ENCODE assay signal across 9 cellular contexts in the genomic region with DNA sequence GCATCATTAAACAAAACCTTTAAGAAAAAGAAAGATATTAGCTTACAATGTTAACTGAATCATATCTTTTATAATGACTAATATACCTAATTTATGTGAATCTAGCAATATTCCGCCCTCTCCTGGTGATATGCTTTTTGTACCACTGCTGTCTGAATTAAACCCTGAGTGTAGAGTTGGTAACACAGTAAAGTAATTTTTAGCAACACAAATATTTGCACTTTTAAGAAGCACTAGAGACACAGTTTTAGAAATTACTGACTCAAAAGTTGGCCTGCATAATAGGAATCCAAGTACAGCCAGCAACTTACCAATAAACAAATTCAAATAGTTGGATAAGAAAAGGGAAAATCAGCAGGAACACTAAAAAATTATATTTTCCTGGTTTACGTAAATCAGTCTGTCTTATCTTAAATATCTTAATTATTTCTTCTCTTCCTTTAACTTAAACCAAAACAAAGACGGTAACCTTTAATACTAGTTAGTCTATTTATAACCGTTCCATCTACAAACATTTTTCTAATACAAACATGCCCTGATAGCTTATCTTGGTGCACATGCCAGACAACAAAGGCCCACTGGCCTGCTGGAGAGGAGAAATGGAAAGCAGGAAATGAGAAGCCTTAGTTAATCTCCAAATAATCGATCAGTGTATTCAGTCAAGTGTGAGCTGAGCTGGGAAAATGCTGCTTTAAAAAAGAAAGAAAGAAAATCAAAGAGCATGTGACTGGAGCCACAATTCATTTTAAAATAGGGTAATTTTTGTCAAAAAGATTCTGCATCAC.
A peak's percentile ranks its signal among the peaks of the same experiment; 100 is the strongest.
DNase-seq lines count a peak whose midpoint lies in the region; ATAC-seq, FAIRE-seq and TF ChIP-seq lines count a peak whose summit lies in the region.
"Had no signal": no experiment of that assay in that cellular context is flagged by ENCODE, and none has a peak within 500 bp of the region (broad histone marks: within the 10 kb centered on the region; RNA-seq: fewer than 3 reads in every experiment).

No MANE protein-coding gene starts in this region.

- H4K91ac ChIP-seq in mesenchymal stem cell (ENCODE audit: low read length): no peak overlapping the region

- no peak overlapping the region for H2BK5ac ChIP-seq in mesenchymal stem cell (ENCODE audit: low read depth, low read length, poor library complexity, severe bottlenecking)

- peaks cover 18% of the 10 kb centered on the region for H4K20me1 ChIP-seq in Karpas-422 (ENCODE audit: insufficient read depth, low read depth, low read length)

- no peak overlapping the region for H4K8ac ChIP-seq in mesenchymal stem cell (ENCODE audit: low read length)

- H3K18ac ChIP-seq in mesenchymal stem cell (ENCODE audit: low read depth in 1 of 2, low read length in 2 of 2): no peak overlapping the region

- H2AFZ ChIP-seq in Karpas-422 (ENCODE audit: low read length) (no peak overlapping the region), mesenchymal stem cell (ENCODE audit: low read depth, low read length) (no peak overlapping the region)

- no peak overlapping the region for H2BK120ac ChIP-seq in mesenchymal stem cell (ENCODE audit: low read depth, low read length)

- H3K4me2 ChIP-seq in Karpas-422 (ENCODE audit: low read depth, low read length, poor library complexity, severe bottlenecking) (no peak overlapping the region), mesenchymal stem cell (ENCODE audit: low read length, poor library complexity, severe bottlenecking) (no peak overlapping the region)
- H3K4me2 ChIP-seq: KMS-11 had no signal

- no peak overlapping the region for H2BK12ac ChIP-seq in mesenchymal stem cell (ENCODE audit: low read length in 2 of 2)

- no peak overlapping the region for H3K4ac ChIP-seq in mesenchymal stem cell (ENCODE audit: low read depth in 1 of 2, low read length in 2 of 2)

- DNase-seq in AG04449 (ENCODE audit: low read depth, low spot score): no peak
- peak; percentile 65 for DNase-seq in Karpas-422
- peak; percentile 71 for DNase-seq in bronchial epithelial cell (ENCODE audit: low read depth)
- peak; percentile 60 for DNase-seq in mesenchymal stem cell
- DNase-seq in stimulated activated CD4-positive, alpha-beta T cell treated with anti-CD3 and anti-CD28 coated beads, Interleukin-4, amount 100 ng/mL, for 4 hours: no peak
- no peak for DNase-seq in SHP77 treated with DMSO at 0.1 percent for 48 hours (lab: John Stamatoyannopoulos, UW)

- no peak overlapping the region for H2BK15ac ChIP-seq in mesenchymal stem cell (ENCODE audit: low read depth, poor library complexity, severe bottlenecking)

- H3K79me2 ChIP-seq in Karpas-422 (ENCODE audit: low read length): no peaks in the 10 kb centered on the region

- H3K23ac ChIP-seq in mesenchymal stem cell (ENCODE audit: low read length in 2 of 2): no peak overlapping the region

- peaks cover 13% of the 10 kb centered on the region for H3K79me1 ChIP-seq in mesenchymal stem cell (replicated peaks; ENCODE audit: low read length, poor library complexity, severe bottlenecking)

- no peak overlapping the region for H3K14ac ChIP-seq in mesenchymal stem cell (ENCODE audit: low read length in 2 of 2)

- no peaks in the 10 kb centered on the region for H3K27me3 ChIP-seq in Karpas-422 (ENCODE audit: low read length)
- no peaks in the 10 kb centered on the region for H3K27me3 ChIP-seq in bronchial epithelial cell (ENCODE audit: control insufficient read depth, insufficient read depth, low read length)
- no peaks in the 10 kb centered on the region for H3K27me3 ChIP-seq in mesenchymal stem cell (ENCODE audit: control insufficient read depth in 1 of 2, insufficient read depth in 1 of 2, low read length in 2 of 2)

- H3K4me1 ChIP-seq in Karpas-422 (ENCODE audit: low read length): no peaks in the 10 kb centered on the region
- no peaks in the 10 kb centered on the region for H3K4me1 ChIP-seq in mesenchymal stem cell (ENCODE audit: control insufficient read depth, insufficient read depth, low read depth, low read length)

- H2AK5ac ChIP-seq in mesenchymal stem cell (ENCODE audit: low read length, severe bottlenecking): no peak overlapping the region

- H3K27ac ChIP-seq in Karpas-422 (ENCODE audit: low read length): no peak overlapping the region
- no peak overlapping the region for H3K27ac ChIP-seq in mesenchymal stem cell (ENCODE audit: low read length, poor library complexity, severe bottlenecking)
- H3K27ac ChIP-seq: KMS-11 had no signal

- POLR2A ChIA-PET in AG04449 (lab: Yijun Ruan, JAX): no interaction called here

- TF ChIP-seq CTCF in AG04449 (IDR thresholded peaks at IDR 0.05; ENCODE audit: insufficient read depth, low read length, missing control alignments) (peak; percentile 9), bronchial epithelial cell (IDR thresholded peaks at IDR 0.05; ENCODE audit: insufficient read depth, low read length, severe bottlenecking) (peak; percentile 18)

- WGBS in mesenchymal stem cell: 10% methylated on average over 3 of the region's 5 CpGs

- no peaks in the 10 kb centered on the region for H3K9me3 ChIP-seq in Karpas-422 (ENCODE audit: low read length)
- H3K9me3 ChIP-seq in mesenchymal stem cell (ENCODE audit: control insufficient read depth, low read length): no peaks in the 10 kb centered on the region

- ATAC-seq in HG03354 (IDR thresholded peaks at IDR 0.05; ENCODE audit: poor library complexity, severe bottlenecking, unreplicated experiment): no peak
- ATAC-seq in HG02678 (IDR thresholded peaks at IDR 0.05; ENCODE audit: unreplicated experiment): no peak

- H3K4me3 ChIP-seq in AG04449 (ENCODE audit: low read depth, low read length) (no peak overlapping the region), Karpas-422 (ENCODE audit: low read length) (no peak overlapping the region), bronchial epithelial cell (ENCODE audit: low read depth, low read length) (no peak overlapping the region), mesenchymal stem cell (ENCODE audit: insufficient read depth in 1 of 2, low read depth in 1 of 2, low read length in 2 of 2) (peak overlapping the region in 1 of 2 experiments; percentile 25)

- H3K36me3 ChIP-seq in Karpas-422 (ENCODE audit: insufficient read depth, low read length) (no peaks in the 10 kb centered on the region), bronchial epithelial cell (ENCODE audit: control insufficient read depth, insufficient read depth, low read length) (no peaks in the 10 kb centered on the region), mesenchymal stem cell (ENCODE audit: control insufficient read depth in 1 of 2, insufficient read depth in 2 of 2, low read depth in 1 of 2, low read length in 2 of 2) (no peaks in the 10 kb centered on the region)

- CTCF ChIA-PET in AG04449 (lab: Yijun Ruan, JAX): interaction anchor here (0.6 to 3.8 kb wide), 28 partner anchors 8 to 277 kb away, joined by 3 to 60 read pairs (median 3); no protein-coding TSS in a partner anchor

- no peak overlapping the region for H3K9ac ChIP-seq in Karpas-422 (ENCODE audit: low read length)
- H3K9ac ChIP-seq in mesenchymal stem cell (ENCODE audit: low read length): peak overlapping the region; percentile 84
- H3K9ac ChIP-seq: KMS-11 had no signal

- no peak for FAIRE-seq in bronchial epithelial cell (lab: Jason Lieb, UNC)

- H3K9me2 ChIP-seq in Karpas-422 (replicated peaks; ENCODE audit: insufficient read depth, low read length): no peaks in the 10 kb centered on the region

Comparison
In these comparisons a context has a peak if more than half of its experiments do, and no peak if none do; other contexts are left out.
1. DNase-seq: peak in Karpas-422 (single experiment), bronchial epithelial cell (single experiment) and mesenchymal stem cell (single experiment); none in AG04449 (single experiment), stimulated activated CD4-positive, alpha-beta T cell treated with anti-CD3 and anti-CD28 coated beads, Interleukin-4, amount 100 ng/mL, for 4 hours (0 of 2) and SHP77 treated with DMSO at 0.1 percent for 48 hours (single experiment).